16 cellular contexts compared by ENCODE assay signal in the genomic region with DNA sequence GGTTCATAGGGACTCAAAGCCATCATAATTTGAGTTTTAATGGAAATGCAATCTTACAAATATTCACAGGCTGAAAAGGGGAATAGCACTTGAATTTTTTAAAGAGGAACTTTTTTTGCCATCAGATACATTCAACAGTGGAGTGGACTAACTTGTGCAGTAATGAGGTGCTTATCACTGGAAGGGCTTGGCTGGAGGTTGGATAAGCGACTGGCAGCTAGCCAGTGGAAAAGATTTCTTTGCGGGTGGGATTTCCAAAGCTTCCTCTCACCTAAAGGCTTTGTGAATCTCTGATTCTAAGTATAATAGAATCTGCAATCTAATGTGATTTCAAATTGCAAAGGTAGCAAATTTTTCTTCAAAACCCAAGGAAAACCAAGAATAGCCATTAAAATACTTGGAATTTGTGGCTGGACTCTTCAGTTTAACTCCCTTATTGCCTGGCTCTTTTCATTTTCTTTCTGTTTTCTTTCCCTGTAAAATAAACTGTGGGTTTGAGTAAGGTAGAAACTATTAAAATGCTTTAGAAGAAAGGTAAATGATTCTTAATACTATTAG.
"Had no signal": no experiment of that assay in that cellular context is flagged by ENCODE, and none has a peak within 500 bp of the region (broad histone marks: within the 10 kb centered on the region; RNA-seq: fewer than 3 reads in every experiment).

No MANE protein-coding gene starts in this region.

- H3K36me3 Mint-ChIP-seq: brain; naive B cell; stimulated activated memory B cell treated with anti-CD40 and anti-IgM and Interleukin-4, amounts not matched to agents 10 μg/mL and 1 μg/mL and 100 μg/mL, for 72 hours had no signal

- H3K9me3 ChIP-seq: spleen, transverse colon had no signal

- H3K27me3 Mint-ChIP-seq: activated naive CD8-positive, alpha-beta T cell treated with anti-CD3 and anti-CD28 coated beads, Interleukin-2, amount 50 U/mL, for 24 hours; brain; progenitor cell of endocrine pancreas; stimulated activated memory B cell treated with anti-CD40 and anti-IgM and Interleukin-4, amounts not matched to agents 10 μg/mL and 1 μg/mL and 100 μg/mL, for 72 hours had no signal

- H3K27me3 ChIP-seq: spleen, transverse colon had no signal

- H3K4me1 ChIP-seq: transverse colon had no signal

- H3K36me3 ChIP-seq: spleen, transverse colon had no signal

- H3K4me1 Mint-ChIP-seq: activated naive CD8-positive, alpha-beta T cell treated with anti-CD3 and anti-CD28 coated beads, Interleukin-2, amount 50 U/mL, for 24 hours; naive B cell had no signal

- DNase-seq: activated CD4-positive, alpha-beta T cell treated with anti-CD3 and anti-CD28 coated beads for 4 hours; activated naive CD4-positive, alpha-beta T cell treated with Interleukin-2 at 50 U/mL for 16 hours; activated naive CD8-positive, alpha-beta T cell treated with anti-CD3 and anti-CD28 coated beads, Interleukin-2, amount 50 U/mL, for 24 hours; cerebellar nuclear complex; glutamatergic neuron; left cardiac atrium; naive B cell; right cardiac atrium; spleen; stimulated activated CD4-positive, alpha-beta T cell treated with anti-CD3 and anti-CD28 coated beads, Interleukin-1b, Interleukin-23, amount 100 ng/mL, for 48 hours; transverse colon had no signal

- H3K27ac ChIP-seq: spleen, transverse colon had no signal

- H3K4me3 ChIP-seq: lung, spleen, transverse colon had no signal

- FAIRE-seq: endometrium had no signal

- H3K4me3 Mint-ChIP-seq: activated naive CD8-positive, alpha-beta T cell treated with anti-CD3 and anti-CD28 coated beads, Interleukin-2, amount 50 U/mL, for 24 hours; brain; naive B cell; stimulated activated memory B cell treated with anti-CD40 and anti-IgM and Interleukin-4, amounts not matched to agents 10 μg/mL and 1 μg/mL and 100 μg/mL, for 72 hours had no signal

- H3K27ac Mint-ChIP-seq: activated naive CD8-positive, alpha-beta T cell treated with anti-CD3 and anti-CD28 coated beads, Interleukin-2, amount 50 U/mL, for 24 hours; naive B cell; progenitor cell of endocrine pancreas; stimulated activated memory B cell treated with anti-CD40 and anti-IgM and Interleukin-4, amounts not matched to agents 10 μg/mL and 1 μg/mL and 100 μg/mL, for 72 hours had no signal

- H3K9me3 Mint-ChIP-seq: activated naive CD8-positive, alpha-beta T cell treated with anti-CD3 and anti-CD28 coated beads, Interleukin-2, amount 50 U/mL, for 24 hours; stimulated activated memory B cell treated with anti-CD40 and anti-IgM and Interleukin-4, amounts not matched to agents 10 μg/mL and 1 μg/mL and 100 μg/mL, for 72 hours had no signal
